In genomic region chr6:166382500-166382932, GRCh38 we compare ENCODE assay signal across 8 cellular contexts. TPM values are rescaled to one million over a fixed set of nuclear protein-coding genes. Genes with fewer than 3 reads are reported as not detected.
A peak's percentile ranks its signal among the peaks of the same experiment; 100 is the strongest.
DNase-seq lines count a peak whose midpoint lies in the region; ATAC-seq and TF ChIP-seq lines count a peak whose summit lies in the region.

No MANE protein-coding gene starts in this region.

- H3K36me3 ChIP-seq in heart left ventricle (no peaks in the 10 kb centered on the region), skeletal muscle tissue (ENCODE audit: control insufficient read depth in 3 of 3, insufficient read depth in 3 of 3, low read length in 3 of 3) (no peaks in the 10 kb centered on the region)

- peak overlapping the region; percentile 90 to 98 (median 97) for H3K9ac ChIP-seq in skeletal muscle tissue (ENCODE audit: low read depth in 1 of 3, low read length in 3 of 3)

- WGBS in heart left ventricle, 4 donors = 0 to 1% (median 0%) methylated on average over 12 to 46 of the region's 46 CpGs

- H3K27ac ChIP-seq in heart left ventricle (peak overlapping the region; percentile 86 to 98 (median 96)), skeletal muscle tissue (ENCODE audit: low read depth, low read length) (peak overlapping the region; percentile 98)

- intact Hi-C loops in heart left ventricle (cut with DNase I) = loop anchor here in 8 of 10 donors (2.0 to 5.0 kb wide), 7 partner anchors 16 to 615 kb away; partner anchors contain the start of genes SFT2D1 (in 7 of the 8) and CEP43 (in 1 of the 8)

- TF ChIP-seq POLR2A in heart left ventricle (IDR thresholded peaks at IDR 0.05) = peak in 1 of 2 donors; percentile 79

- DNase-seq in heart left ventricle (peak in 2 of 5 donors; percentile 35), OCI-M1 (lab: John Stamatoyannopoulos, UW) (no peak), HuH-7.5 (ENCODE audit: low spot score) (no peak)
- DNase-seq in activated CD4-positive, alpha-beta T cell treated with anti-CD3 and anti-CD28 coated beads, Interleukin-2, amount 50 U/mL, for 1 hour = no peak

- TF ChIP-seq CTCF in GM12875 (IDR thresholded peaks at IDR 0.05; ENCODE audit: borderline replicate concordance, insufficient read depth, low read depth, low read length) (no peak), WI38 (IDR thresholded peaks at IDR 0.05; ENCODE audit: low read depth, low read length) (no peak), heart left ventricle (IDR thresholded peaks at IDR 0.05) (no peak)

- H3K4me3 ChIP-seq in GM12875 (ENCODE audit: low read depth, low read length) (peak overlapping the region; percentile 74), WI38 (ENCODE audit: low read depth, low read length) (peak overlapping the region; percentile 79), heart left ventricle (peak overlapping the region; percentile 63 to 97 (median 93)), skeletal muscle tissue (ENCODE audit: low read length in 3 of 3) (peak overlapping the region; percentile 88 to 98 (median 93))

- H3K27me3 ChIP-seq in heart left ventricle (no peaks in the 10 kb centered on the region), skeletal muscle tissue (ENCODE audit: control insufficient read depth in 3 of 3, insufficient read depth in 3 of 3, low read length in 3 of 3) (no peaks in the 10 kb centered on the region)

- H3K9me3 ChIP-seq in heart left ventricle (no peaks in the 10 kb centered on the region), skeletal muscle tissue (ENCODE audit: control insufficient read depth in 3 of 3, low read length in 3 of 3) (no peaks in the 10 kb centered on the region)

- H3K4me1 ChIP-seq in heart left ventricle (peaks cover 6 to 40% (median 22%) of the 10 kb centered on the region in 12 donors), skeletal muscle tissue (ENCODE audit: control insufficient read depth in 3 of 3, insufficient read depth in 3 of 3, low read length in 3 of 3) (peaks cover 8 to 28% (median 12%) of the 10 kb centered on the region in 3 donors)

- ATAC-seq in HG02678 (IDR thresholded peaks at IDR 0.05; ENCODE audit: unreplicated experiment) = peak; percentile 6
- ATAC-seq in heart left ventricle = peak; percentile 1 to 41 (median 24)

RNA-seq across cellular contexts. Expression of gene MPC1, which starts 0.2 kb away (rescaled TPM):
- total RNA-seq in heart left ventricle = 100 to 1,000 TPM; 213 to 796 (median 542) TPM
- 100 to 1,000 TPM; 310 to 655 TPM for polyA plus RNA-seq in heart left ventricle
- total RNA-seq in skeletal muscle tissue = 88.2 TPM

RNA-seq across cellular contexts. Expression of gene SFT2D1, which starts 40.2 kb away (rescaled TPM):
- 10 to 100 TPM; 16.8 to 30.8 (median 20.9) TPM for total RNA-seq in heart left ventricle
- 10 to 100 TPM; 37.1 to 41.5 TPM for polyA plus RNA-seq in heart left ventricle
- 20.9 TPM for total RNA-seq in skeletal muscle tissue
